In genomic region chr3:120559228-120560061, GRCh38 we compare ENCODE assay signal across 8 cellular contexts. TPM values are rescaled to one million over a fixed set of nuclear protein-coding genes. Genes with fewer than 3 reads are reported as not detected.
A peak's percentile ranks its signal among the peaks of the same experiment; 100 is the strongest.
DNase-seq lines count a peak whose midpoint lies in the region; ATAC-seq lines count a peak whose summit lies in the region.

No MANE protein-coding gene starts in this region.

- peak overlapping the region; percentile 60 to 62 for H3K4me3 Mint-ChIP-seq in effector memory CD8-positive, alpha-beta T cell
- no peak overlapping the region for H3K4me3 Mint-ChIP-seq in activated CD4-positive, alpha-beta T cell treated with anti-CD3 and anti-CD28 coated beads, Interleukin-2, amount 10 ng/mL, durations not matched to agents 7 days and 5 days

- H3K27ac ChIP-seq in HUES6 (ENCODE audit: low read depth, low read length), result peak overlapping the region; percentile 45; the same call in 1 of the 2 replicates

- DNase-seq in G401 (ENCODE audit: low spot score) (peak; percentile 93), SKM-1 treated with dmso at 0.1 percent for 144 hours (lab: John Stamatoyannopoulos, UW; ENCODE audit: unreplicated experiment) (peak; percentile 67), midbrain (lab: John Stamatoyannopoulos, UW) (peak; percentile 25), ureter (ENCODE audit: low spot score) (peak; percentile 59)
- DNase-seq in effector memory CD8-positive, alpha-beta T cell, result no peak
- DNase-seq in activated CD4-positive, alpha-beta T cell treated with anti-CD3 and anti-CD28 coated beads, Interleukin-2, amount 10 ng/mL, durations not matched to agents 7 days and 5 days, result no peak

- in situ Hi-C loops in G401 (cut with HindIII; ENCODE audit: low sequenced_read_pairs), result no loop called here

- peaks cover 9% of the 10 kb centered on the region for H3K4me1 ChIP-seq in HUES6 (ENCODE audit: control insufficient read depth, insufficient read depth, low read length)

- peak overlapping the region; percentile 92 for H3K4me3 ChIP-seq in HUES6 (ENCODE audit: low read depth, low read length)

- H3K36me3 ChIP-seq in HUES6 (ENCODE audit: control insufficient read depth, insufficient read depth, low read length), result no peaks in the 10 kb centered on the region

- peaks cover 15 to 18% of the 10 kb centered on the region in 2 donors for H3K27me3 Mint-ChIP-seq in effector memory CD8-positive, alpha-beta T cell
- H3K27me3 Mint-ChIP-seq in activated CD4-positive, alpha-beta T cell treated with anti-CD3 and anti-CD28 coated beads, Interleukin-2, amount 10 ng/mL, durations not matched to agents 7 days and 5 days, result peaks cover 6% of the 10 kb centered on the region

- peaks cover 10% of the 10 kb centered on the region for H3K36me3 Mint-ChIP-seq in effector memory CD8-positive, alpha-beta T cell (ENCODE audit: insufficient read depth)
- H3K36me3 Mint-ChIP-seq in activated CD4-positive, alpha-beta T cell treated with anti-CD3 and anti-CD28 coated beads, Interleukin-2, amount 10 ng/mL, durations not matched to agents 7 days and 5 days (ENCODE audit: low read depth), result no peaks in the 10 kb centered on the region

- POLR2A ChIA-PET in activated CD4-positive, alpha-beta T cell treated with anti-CD3 and anti-CD28 coated beads, Interleukin-2, amount 10 ng/mL, durations not matched to agents 7 days and 5 days (lab: Charles Lee), result interaction anchor here (0.7 to 1.0 kb wide), 2 partner anchors 37 to 140 kb away, joined by 4 read pairs; partner anchors contain the start of gene NDUFB4

- H3K4me1 Mint-ChIP-seq in effector memory CD8-positive, alpha-beta T cell (ENCODE audit: low read depth in 2 of 2), result peaks cover 3 to 9% of the 10 kb centered on the region in 2 donors
- H3K4me1 Mint-ChIP-seq in activated CD4-positive, alpha-beta T cell treated with anti-CD3 and anti-CD28 coated beads, Interleukin-2, amount 10 ng/mL, durations not matched to agents 7 days and 5 days, result peaks cover 14% of the 10 kb centered on the region

- no peaks in the 10 kb centered on the region for H3K9me3 ChIP-seq in HUES6 (ENCODE audit: control insufficient read depth, insufficient read depth, low read depth, low read length)

- CTCF ChIA-PET in activated CD4-positive, alpha-beta T cell treated with anti-CD3 and anti-CD28 coated beads, Interleukin-2, amount 10 ng/mL, durations not matched to agents 7 days and 5 days (lab: Charles Lee), result interaction anchor here (0.6 to 2.0 kb wide), 21 partner anchors 9 to 344 kb away, joined by 3 to 15 read pairs (median 4); partner anchors contain the start of gene NDUFB4

- H3K27ac Mint-ChIP-seq in effector memory CD8-positive, alpha-beta T cell, result peak overlapping the region; percentile 62 to 97
- H3K27ac Mint-ChIP-seq in activated CD4-positive, alpha-beta T cell treated with anti-CD3 and anti-CD28 coated beads, Interleukin-2, amount 10 ng/mL, durations not matched to agents 7 days and 5 days, result no peak overlapping the region

- H3K27me3 ChIP-seq in HUES6 (ENCODE audit: control insufficient read depth, insufficient read depth, low read length), result peaks cover 9% of the 10 kb centered on the region

- peak overlapping the region; percentile 69 for H3K9ac ChIP-seq in HUES6 (ENCODE audit: low read length)

- no peaks in the 10 kb centered on the region for H3K9me3 Mint-ChIP-seq in effector memory CD8-positive, alpha-beta T cell
- no peaks in the 10 kb centered on the region for H3K9me3 Mint-ChIP-seq in activated CD4-positive, alpha-beta T cell treated with anti-CD3 and anti-CD28 coated beads, Interleukin-2, amount 10 ng/mL, durations not matched to agents 7 days and 5 days

- ATAC-seq in GM21717 (IDR thresholded peaks at IDR 0.05; ENCODE audit: unreplicated experiment), result peak; percentile 14
- ATAC-seq in effector memory CD8-positive, alpha-beta T cell (replicated peaks), result peak; percentile 10

RNA-seq across cellular contexts. Expression of gene NDUFB4, which starts 36.7 kb away (rescaled TPM):
- 127 and 148 TPM in 2 replicates for total RNA-seq in G401 (2014; rRNA removed; shearing (Covaris generic))
- total RNA-seq in ureter, result 120 TPM
- total RNA-seq in activated CD4-positive, alpha-beta T cell treated with anti-CD3 and anti-CD28 coated beads, Interleukin-2, amount 10 ng/mL, durations not matched to agents 7 days and 5 days, result 100 to 1,000 TPM; 117 to 148 TPM

Comparison
In these comparisons a context has a peak if more than half of its experiments do, and no peak if none do; other contexts are left out.
1. DNase-seq: peak in G401 (single experiment), SKM-1 treated with dmso at 0.1 percent for 144 hours (single experiment), midbrain (single experiment) and ureter (single experiment); none in effector memory CD8-positive, alpha-beta T cell (0 of 3) and activated CD4-positive, alpha-beta T cell treated with anti-CD3 and anti-CD28 coated beads, Interleukin-2, amount 10 ng/mL, durations not matched to agents 7 days and 5 days (single experiment).